ENCODE assay signal across 12 cellular contexts in the genomic region with DNA sequence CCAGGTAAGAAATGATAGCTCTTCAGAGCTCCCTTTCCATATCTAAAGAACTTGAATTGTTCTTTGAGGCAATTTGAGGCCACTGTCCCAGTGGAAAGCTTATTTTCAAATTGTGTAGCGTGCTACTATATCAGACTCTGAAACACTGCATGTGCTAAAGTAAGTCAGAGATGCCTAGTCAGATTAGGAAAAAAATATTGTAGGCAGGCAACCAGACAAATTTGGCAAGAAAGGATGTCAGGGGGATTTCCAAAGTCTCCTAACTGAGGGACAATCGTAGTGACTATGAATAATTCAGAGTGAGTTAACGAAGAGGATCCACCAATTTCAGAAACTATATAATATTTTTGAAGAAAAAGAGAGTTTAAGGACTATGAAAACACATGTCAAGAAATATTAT.
A peak's percentile ranks its signal among the peaks of the same experiment; 100 is the strongest.
DNase-seq lines count a peak whose midpoint lies in the region; ATAC-seq and TF ChIP-seq lines count a peak whose summit lies in the region.
"Had no signal": no experiment of that assay in that cellular context is flagged by ENCODE, and none has a peak within 500 bp of the region (broad histone marks: within the 10 kb centered on the region; RNA-seq: fewer than 3 reads in every experiment).

No MANE protein-coding gene starts in this region.

- H3K9me2 ChIP-seq in hepatocyte (replicated peaks; ENCODE audit: insufficient read depth) = no peaks in the 10 kb centered on the region

- H3K36me3 ChIP-seq in hepatocyte (replicated peaks; ENCODE audit: insufficient read depth, low read depth) = no peaks in the 10 kb centered on the region

- peaks cover 19% of the 10 kb centered on the region for H3K4me1 ChIP-seq in hepatocyte (ENCODE audit: insufficient read depth)

- DNase-seq in activated T-cell treated with anti-CD3 and anti-CD28 coated beads, Interleukin-2, amount 50 U/mL, for 24 hours = no peak
- DNase-seq in activated T-cell treated with anti-CD3 and anti-CD28 coated beads, Interleukin-2, amount 50 U/mL, for 1 hour = no peak
- DNase-seq in T-helper 17 cell (no peak), hepatocyte (ENCODE audit: low spot score) (no peak), superior temporal gyrus (ENCODE audit: extremely low spot score) (no peak)
- no peak for DNase-seq in stimulated activated naive CD8-positive, alpha-beta T cell treated with anti-CD3 and anti-CD28 coated beads, Interleukin-15, Interleukin-2, amounts not matched to agents 100 U/mL and 50 U/mL, for 24 hours
- DNase-seq: NCI-H2029; NK-92 treated with Interleukin-12 subunit alpha and Interleukin-12 subunit beta, amount 100 ng/mL, for 24 hours; stimulated activated naive CD4-positive, alpha-beta T cell treated with Interleukin-2 at 50 U/mL for 16 hours; SW 1271 had no signal

- 62% methylated on average over 3 of the region's 3 CpGs for WGBS in hepatocyte (ENCODE audit: low lambda C conversion rate, missing lambda C conversion rate)

- peak overlapping the region; percentile 86 for H3K27ac ChIP-seq in hepatocyte

- H4K20me1 ChIP-seq in hepatocyte (ENCODE audit: insufficient read depth, poor library complexity, severe bottlenecking) = no peaks in the 10 kb centered on the region

- H2AFZ ChIP-seq in hepatocyte = no peak overlapping the region

- TF ChIP-seq CTCF in hepatocyte (IDR thresholded peaks at IDR 0.05; ENCODE audit: poor library complexity) = no peak

- H3K9me3 Mint-ChIP-seq in activated T-cell treated with anti-CD3 and anti-CD28 coated beads, Interleukin-2, amount 50 U/mL, for 24 hours = peaks cover 6% of the 10 kb centered on the region

- H3K4me3 ChIP-seq in hepatocyte = no peak overlapping the region

- no peaks in the 10 kb centered on the region for H3K27me3 ChIP-seq in hepatocyte

- ATAC-seq in T-helper 17 cell (peak; percentile 18), GM21576 (IDR thresholded peaks at IDR 0.05; ENCODE audit: unreplicated experiment) (no peak), GM18520 (IDR thresholded peaks at IDR 0.05; ENCODE audit: unreplicated experiment) (no peak)
- peak; percentile 21 for ATAC-seq in stimulated activated naive CD8-positive, alpha-beta T cell treated with anti-CD3 and anti-CD28 coated beads, Interleukin-15, Interleukin-2, amounts not matched to agents 100 U/mL and 50 U/mL, for 24 hours

- H3K27ac Mint-ChIP-seq in activated T-cell treated with anti-CD3 and anti-CD28 coated beads, Interleukin-2, amount 50 U/mL, for 24 hours = peak overlapping the region; percentile 96
- peak overlapping the region; percentile 100 for H3K27ac Mint-ChIP-seq in T-helper 17 cell

- peak overlapping the region; percentile 61 for H3K4me2 ChIP-seq in hepatocyte

- no peaks in the 10 kb centered on the region for H3K79me2 ChIP-seq in hepatocyte

- H3K4me3 Mint-ChIP-seq in activated T-cell treated with anti-CD3 and anti-CD28 coated beads, Interleukin-2, amount 50 U/mL, for 24 hours = peak overlapping the region; percentile 50
- H3K4me3 Mint-ChIP-seq in T-helper 17 cell = peak overlapping the region; percentile 52

- H3K9me3 ChIP-seq in T-helper 17 cell (ENCODE audit: control insufficient read depth, low read length, poor library complexity, severe bottlenecking) (no peaks in the 10 kb centered on the region), hepatocyte (ENCODE audit: low read depth) (no peaks in the 10 kb centered on the region)

- H3K4me1 Mint-ChIP-seq in activated T-cell treated with anti-CD3 and anti-CD28 coated beads, Interleukin-2, amount 50 U/mL, for 24 hours (ENCODE audit: low read depth) = peaks cover 92% of the 10 kb centered on the region
- peaks cover 58% of the 10 kb centered on the region for H3K4me1 Mint-ChIP-seq in T-helper 17 cell

- no peaks in the 10 kb centered on the region for H3K27me3 Mint-ChIP-seq in activated T-cell treated with anti-CD3 and anti-CD28 coated beads, Interleukin-2, amount 50 U/mL, for 24 hours
- H3K27me3 Mint-ChIP-seq in T-helper 17 cell = no peaks in the 10 kb centered on the region

- peaks cover 26% of the 10 kb centered on the region for H3K36me3 Mint-ChIP-seq in activated T-cell treated with anti-CD3 and anti-CD28 coated beads, Interleukin-2, amount 50 U/mL, for 24 hours (ENCODE audit: low read depth)
- no peaks in the 10 kb centered on the region for H3K36me3 Mint-ChIP-seq in T-helper 17 cell (ENCODE audit: low read depth)

Comparison
In these comparisons a context has a peak if more than half of its experiments do, and no peak if none do; other contexts are left out.
1. ATAC-seq: peak in T-helper 17 cell (single experiment) and stimulated activated naive CD8-positive, alpha-beta T cell treated with anti-CD3 and anti-CD28 coated beads, Interleukin-15, Interleukin-2, amounts not matched to agents 100 U/mL and 50 U/mL, for 24 hours (single experiment); none in GM21576 (single experiment) and GM18520 (single experiment).